Comparison of ENCODE assay signal across 11 cellular contexts in the genomic region with DNA sequence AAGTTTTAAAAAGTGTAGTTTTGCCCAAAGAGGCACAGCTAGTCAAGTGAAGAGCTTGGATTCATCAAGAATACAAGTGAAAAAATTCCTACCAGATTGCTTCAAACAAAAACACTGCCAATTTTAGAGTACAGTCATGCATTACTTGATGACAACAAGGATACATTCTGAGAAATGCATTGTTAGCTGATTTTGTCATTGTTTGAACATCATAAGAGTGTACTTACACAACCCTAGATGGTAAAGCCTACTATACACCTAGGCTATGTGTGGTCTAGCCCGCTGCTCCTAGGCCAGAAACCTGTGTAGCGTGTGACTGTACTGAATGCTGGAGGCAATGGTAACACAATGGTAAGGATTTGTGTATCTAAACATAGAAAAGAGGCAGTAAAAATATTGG. TPM values are rescaled to one million over a fixed set of nuclear protein-coding genes. Genes with fewer than 3 reads are reported as not detected.
DNase-seq lines count a peak whose midpoint lies in the region; ATAC-seq and TF ChIP-seq lines count a peak whose summit lies in the region.
"Had no signal": no experiment of that assay in that cellular context is flagged by ENCODE, and none has a peak within 500 bp of the region (broad histone marks: within the 10 kb centered on the region; RNA-seq: fewer than 3 reads in every experiment).

No MANE protein-coding gene starts in this region.

- DNase-seq in ELR (ENCODE audit: low read depth) (peak; percentile 78), esophagus squamous epithelium (lab: John Stamatoyannopoulos, UW) (no peak), skeletal muscle cell (ENCODE audit: low read depth) (peak; percentile 75), COLO829 (ENCODE audit: low spot score) (no peak), T-helper 1 cell (no peak)
- DNase-seq: Calu3; left ventricle myocardium superior; stimulated activated CD4-positive, alpha-beta T cell treated with anti-CD3 and anti-CD28 coated beads, Interleukin-12 subunit alpha, Interleukin-12 subunit beta, amount 100 ng/mL, for 4 hours had no signal

- peak; percentile 74 for ATAC-seq in SK-N-SH treated with all-trans-retinoic acid at 6 μM for 48 hours
- no peak for ATAC-seq in GM21381 (IDR thresholded peaks at IDR 0.05; ENCODE audit: unreplicated experiment)
- no peak for ATAC-seq in HG03196 (IDR thresholded peaks at IDR 0.05; ENCODE audit: unreplicated experiment)
- ATAC-seq: left ventricle myocardium superior had no signal

- H3K9me3 ChIP-seq in esophagus squamous epithelium, result no peaks in the 10 kb centered on the region

- no peak overlapping the region for H3K4me3 ChIP-seq in esophagus squamous epithelium
- no peak overlapping the region for H3K4me3 ChIP-seq in skeletal muscle cell (ENCODE audit: low read depth, low read length)

- no peak for TF ChIP-seq CTCF in esophagus squamous epithelium (IDR thresholded peaks at IDR 0.05)

- TF ChIP-seq POLR2A in esophagus squamous epithelium (IDR thresholded peaks at IDR 0.05), result no peak

- H3K27me3 ChIP-seq in esophagus squamous epithelium, result no peaks in the 10 kb centered on the region

- peaks cover 0 to 78% (median 0%) of the 10 kb centered on the region in 3 donors for H3K36me3 ChIP-seq in esophagus squamous epithelium

- intact Hi-C loops in esophagus squamous epithelium (cut with DNase I), result no loop called here

- 15 to 23% methylated on average over 2 of the region's 2 CpGs for WGBS in esophagus squamous epithelium, 2 donors

- peaks cover 0 to 15% (median 11%) of the 10 kb centered on the region in 3 donors for H3K4me1 ChIP-seq in esophagus squamous epithelium

- peak overlapping the region; percentile 50 to 63 (median 61) for H3K27ac ChIP-seq in esophagus squamous epithelium

TF ChIP-seq in SK-N-SH treated with all-trans-retinoic acid at 6 μM for 48 hours, 23 proteins besides CTCF, POLR2A, EP300 and RAD21:
- TF ChIP-seq BACH2 (CRISPR knock-in tag; IDR thresholded peaks at IDR 0.05; ENCODE audit: borderline replicate concordance) (no peak), PPARA (CRISPR knock-in tag; IDR thresholded peaks at IDR 0.05; ENCODE audit: borderline replicate concordance) (no peak), TOX (CRISPR knock-in tag; IDR thresholded peaks at IDR 0.05; ENCODE audit: borderline replicate concordance) (no peak), ARNTL (CRISPR knock-in tag; IDR thresholded peaks at IDR 0.05; ENCODE audit: borderline replicate concordance, low read depth) (no peak), ISL1 (CRISPR knock-in tag; IDR thresholded peaks at IDR 0.05) (no peak), SNAI2 (CRISPR knock-in tag; IDR thresholded peaks at IDR 0.05) (no peak), ZNF8 (CRISPR knock-in tag; IDR thresholded peaks at IDR 0.05) (no peak), ZNF565 (CRISPR knock-in tag; conservative IDR thresholded peaks at IDR 0.05; ENCODE audit: low read depth) (no peak), ZFP3 (CRISPR knock-in tag; IDR thresholded peaks at IDR 0.05) (no peak), CSDC2 (CRISPR knock-in tag; IDR thresholded peaks at IDR 0.05) (no peak), ESRRG (CRISPR knock-in tag; IDR thresholded peaks at IDR 0.05) (no peak)
- TF ChIP-seq, protein P1, sequence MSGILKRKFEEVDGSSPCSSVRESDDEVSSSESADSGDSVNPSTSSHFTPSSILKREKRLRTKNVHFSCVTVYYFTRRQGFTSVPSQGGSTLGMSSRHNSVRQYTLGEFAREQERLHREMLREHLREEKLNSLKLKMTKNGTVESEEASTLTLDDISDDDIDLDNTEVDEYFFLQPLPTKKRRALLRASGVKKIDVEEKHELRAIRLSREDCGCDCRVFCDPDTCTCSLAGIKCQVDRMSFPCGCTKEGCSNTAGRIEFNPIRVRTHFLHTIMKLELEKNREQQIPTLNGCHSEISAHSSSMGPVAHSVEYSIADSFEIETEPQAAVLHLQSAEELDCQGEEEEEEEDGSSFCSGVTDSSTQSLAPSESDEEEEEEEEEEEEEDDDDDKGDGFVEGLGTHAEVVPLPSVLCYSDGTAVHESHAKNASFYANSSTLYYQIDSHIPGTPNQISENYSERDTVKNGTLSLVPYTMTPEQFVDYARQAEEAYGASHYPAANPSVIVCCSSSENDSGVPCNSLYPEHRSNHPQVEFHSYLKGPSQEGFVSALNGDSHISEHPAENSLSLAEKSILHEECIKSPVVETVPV (CRISPR knock-in tag; IDR thresholded peaks at IDR 0.05), result no peak
TF ChIP-seq in SK-N-SH treated with all-trans-retinoic acid at 6 μM for 48 hours: peak in this region for 0.

RNA-seq across cellular contexts. Expression of gene TMTC4, which starts 41.1 kb away (rescaled TPM):
- total RNA-seq in esophagus squamous epithelium, result 10 to 100 TPM in 1 of 4 donors, 1 to 10 TPM in 3; 7.5 to 14.1 (median 8.4) TPM

RNA-seq across cellular contexts. Expression of gene GGACT, which starts 44.9 kb away (rescaled TPM):
- 1 to 10 TPM in 3 of 4 donors, under 1 TPM in 1; 0.75 to 5.1 (median 2.0) TPM for total RNA-seq in esophagus squamous epithelium

Comparison
In these comparisons a context has a peak if more than half of its experiments do, and no peak if none do; other contexts are left out.
1. DNase-seq: peak in ELR (single experiment) and skeletal muscle cell (single experiment); none in esophagus squamous epithelium (single experiment), COLO829 (single experiment) and T-helper 1 cell (0 of 5).